In genomic region chr14:68266998-68267397, GRCh38 we compare ENCODE assay signal across 30 cellular contexts.
DNase-seq lines count a peak whose midpoint lies in the region; ATAC-seq, FAIRE-seq and TF ChIP-seq lines count a peak whose summit lies in the region.
"Had no signal": no experiment of that assay in that cellular context is flagged by ENCODE, and none has a peak within 500 bp of the region (broad histone marks: within the 10 kb centered on the region; RNA-seq: fewer than 3 reads in every experiment).

No MANE protein-coding gene starts in this region.

- no peaks in the 10 kb centered on the region for H3K27me3 Mint-ChIP-seq in activated B cell treated with CpG ODN at 0.5 μM for 24 hours
- H3K27me3 Mint-ChIP-seq in naive B cell: no peaks in the 10 kb centered on the region
- no peaks in the 10 kb centered on the region for H3K27me3 Mint-ChIP-seq in Caco-2 (ENCODE audit: insufficient read depth, unreplicated experiment)
- H3K27me3 Mint-ChIP-seq: activated naive CD4-positive, alpha-beta T cell treated with anti-CD3 and anti-CD28 coated beads, Interleukin-2, amount 10 ng/mL, durations not matched to agents 7 days and 5 days; effector memory CD8-positive, alpha-beta T cell had no signal

- H3K4me1 Mint-ChIP-seq in activated B cell treated with CpG ODN at 0.5 μM for 24 hours (peaks cover 97% of the 10 kb centered on the region), naive B cell (peaks cover 73 to 87% (median 78%) of the 10 kb centered on the region in 3 donors), Caco-2 (ENCODE audit: low read depth, unreplicated experiment) (peaks cover 14% of the 10 kb centered on the region)

- peak; percentile 94 for FAIRE-seq in GM12892 (lab: Jason Lieb, UNC)
- FAIRE-seq: A549 had no signal

- TF ChIP-seq POLR2A in GM12892 (IDR thresholded peaks at IDR 0.05; ENCODE audit: low read depth, low read length): no peak

- H3K9me3 Mint-ChIP-seq in activated B cell treated with CpG ODN at 0.5 μM for 24 hours (no peaks in the 10 kb centered on the region), naive B cell (peaks cover 0 to 5% (median 0%) of the 10 kb centered on the region in 7 donors), Caco-2 (ENCODE audit: unreplicated experiment) (no peaks in the 10 kb centered on the region)
- H3K9me3 Mint-ChIP-seq: activated naive CD4-positive, alpha-beta T cell treated with anti-CD3 and anti-CD28 coated beads, Interleukin-2, amount 10 ng/mL, durations not matched to agents 7 days and 5 days; effector memory CD8-positive, alpha-beta T cell; GM23338; HFFc6; neural crest cell had no signal

- H3K36me3 ChIP-seq in BLaER1 (no peaks in the 10 kb centered on the region), Caco-2 (ENCODE audit: control insufficient read depth, insufficient read depth, low read length) (no peaks in the 10 kb centered on the region)
- H3K36me3 ChIP-seq: right atrium auricular region had no signal

- ATAC-seq in activated B cell treated with CpG ODN at 0.5 μM for 24 hours (ENCODE audit: low read depth) (peak; percentile 48), naive B cell (ENCODE audit: low read depth in 2 of 2) (peak; percentile 29 to 37)
- ATAC-seq: A549; effector memory CD8-positive, alpha-beta T cell; GM23338; PC-3; SK-N-SH treated with all-trans-retinoic acid at 6 μM for 48 hours had no signal

- CTCF ChIA-PET in activated B cell treated with CpG ODN at 0.5 μM for 24 hours (lab: Charles Lee) (interaction anchor here (1.0 to 4.3 kb wide), 8 partner anchors 9 to 577 kb away, joined by 3 to 28 read pairs (median 4); no protein-coding TSS in a partner anchor), Caco-2 (lab: Charles Lee) (no interaction called here)

- H3K4me2 ChIP-seq in BLaER1: peak overlapping the region; percentile 67
- H3K4me2 ChIP-seq: A549, GM23338 had no signal

- H3K4me3 ChIP-seq in BLaER1 (no peak overlapping the region), Caco-2 (ENCODE audit: low read depth, low read length) (no peak overlapping the region)
- H3K4me3 ChIP-seq: A549, coronary artery, GM23338, right atrium auricular region had no signal

- H3K4me1 ChIP-seq in BLaER1: peaks cover 73% of the 10 kb centered on the region
- no peaks in the 10 kb centered on the region for H3K4me1 ChIP-seq in Caco-2
- H3K4me1 ChIP-seq: A549, parathyroid adenoma had no signal

- TF ChIP-seq CTCF in activated B cell treated with CpG ODN at 0.5 μM for 24 hours (IDR thresholded peaks at IDR 0.05) (no peak), Caco-2 (IDR thresholded peaks at IDR 0.05; ENCODE audit: insufficient read depth in 1 of 2, low read depth in 1 of 2, low read length in 1 of 2, severe bottlenecking in 1 of 2, unreplicated experiment in 1 of 2) (no peak)

- H3K27me3 ChIP-seq in BLaER1 (no peaks in the 10 kb centered on the region), Caco-2 (replicated peaks; ENCODE audit: control insufficient read depth, insufficient read depth, low read length) (no peaks in the 10 kb centered on the region)
- H3K27me3 ChIP-seq: right atrium auricular region had no signal

- H3K9ac ChIP-seq in BLaER1: peak overlapping the region; percentile 36; the same call in 1 of the 2 replicates
- H3K9ac ChIP-seq: parathyroid adenoma had no signal

- H3K27ac Mint-ChIP-seq in activated B cell treated with CpG ODN at 0.5 μM for 24 hours (peak overlapping the region; percentile 93), naive B cell (peak overlapping the region; percentile 94 to 99 (median 96)), Caco-2 (ENCODE audit: unreplicated experiment) (no peak overlapping the region)
- H3K27ac Mint-ChIP-seq: activated naive CD4-positive, alpha-beta T cell treated with anti-CD3 and anti-CD28 coated beads, Interleukin-2, amount 10 ng/mL, durations not matched to agents 7 days and 5 days; effector memory CD8-positive, alpha-beta T cell; GM23338; HFFc6 had no signal

- H3K4me3 Mint-ChIP-seq in activated B cell treated with CpG ODN at 0.5 μM for 24 hours (peak overlapping the region; percentile 24), naive B cell (peak overlapping the region in 5 of 8 donors; percentile 23 to 71 (median 37)), Caco-2 (ENCODE audit: unreplicated experiment) (no peak overlapping the region)
- H3K4me3 Mint-ChIP-seq: activated naive CD4-positive, alpha-beta T cell treated with anti-CD3 and anti-CD28 coated beads, Interleukin-2, amount 10 ng/mL, durations not matched to agents 7 days and 5 days; effector memory CD8-positive, alpha-beta T cell; GM23338; HFFc6; neural crest cell had no signal

- H3K36me3 Mint-ChIP-seq in activated B cell treated with CpG ODN at 0.5 μM for 24 hours (ENCODE audit: low read depth): peaks cover 7% of the 10 kb centered on the region
- peaks cover 1 to 8% of the 10 kb centered on the region in 2 donors for H3K36me3 Mint-ChIP-seq in naive B cell
- H3K36me3 Mint-ChIP-seq in Caco-2 (ENCODE audit: insufficient read depth, unreplicated experiment): no peaks in the 10 kb centered on the region
- H3K36me3 Mint-ChIP-seq: activated naive CD4-positive, alpha-beta T cell treated with anti-CD3 and anti-CD28 coated beads, Interleukin-2, amount 10 ng/mL, durations not matched to agents 7 days and 5 days had no signal

- H3K27ac ChIP-seq in BLaER1: peak overlapping the region; percentile 62
- H3K27ac ChIP-seq: parathyroid adenoma had no signal

- H4K20me1 ChIP-seq in BLaER1: no peaks in the 10 kb centered on the region

- BruUV-seq in Caco-2 (replicated peaks; lab: Mats Ljungman, UMichigan): no TSS peak

- POLR2A ChIA-PET in activated B cell treated with CpG ODN at 0.5 μM for 24 hours (lab: Charles Lee) (interaction anchor here (0.6 to 9.9 kb wide), 40 partner anchors 7 to 1164 kb away, joined by 3 to 413 read pairs (median 8); partner anchors contain the start of gene ZFP36L1), Caco-2 (lab: Charles Lee) (no interaction called here)

- H3K9me3 ChIP-seq in BLaER1 (no peaks in the 10 kb centered on the region), Caco-2 (no peaks in the 10 kb centered on the region)
- H3K9me3 ChIP-seq: A549, right atrium auricular region had no signal

- intact Hi-C loops in activated B cell treated with CpG ODN at 0.5 μM for 24 hours (cut with micrococcal nuclease): loop anchor here (1.0 to 5.0 kb wide), 3 partner anchors 16 to 240 kb away; no protein-coding TSS in a partner anchor
- intact Hi-C loops in Caco-2 (cut with micrococcal nuclease; ENCODE audit: unreplicated experiment): no loop called here

- DNase-seq in GM12892 (ENCODE audit: insufficient read length) (no peak), activated B cell treated with CpG ODN at 0.5 μM for 24 hours (no peak), naive B cell (peak; percentile 39), DMS53 (lab: John Stamatoyannopoulos, UW) (no peak), NCI-H146 (lab: John Stamatoyannopoulos, UW) (no peak), NCI-H1105 treated with DMSO at 0.1 percent for 48 hours (lab: John Stamatoyannopoulos, UW) (no peak), Caco-2 (no peak)
- DNase-seq: activated CD4-positive, alpha-beta T cell treated with anti-CD3 and anti-CD28 coated beads, Interleukin-2, amount 50 U/mL, for 1 hour; activated naive CD4-positive, alpha-beta T cell treated with anti-CD3 and anti-CD28 coated beads, Interleukin-2, amount 10 ng/mL, durations not matched to agents 7 days and 5 days; AML-193; aorta; DMS79; effector memory CD8-positive, alpha-beta T cell; erythroblast; GF-D8; head of caudate nucleus; HFFc6; NCI-H1436 treated with DMSO at 0.1 percent for 48 hours; PC-3; stimulated activated CD4-positive, alpha-beta T cell treated with anti-CD3 and anti-CD28 coated beads, Interleukin-12 subunit alpha, Interleukin-12 subunit beta, amount 100 ng/mL, for 4 hours; stimulated activated CD4-positive, alpha-beta T cell treated with anti-CD3 and anti-CD28 coated beads, Interleukin-4, amount 100 ng/mL, for 4 hours; stimulated activated naive CD4-positive, alpha-beta T cell treated with Interleukin-2 at 50 U/mL for 16 hours had no signal
